8 cellular contexts compared by ENCODE assay signal in the genomic region with DNA sequence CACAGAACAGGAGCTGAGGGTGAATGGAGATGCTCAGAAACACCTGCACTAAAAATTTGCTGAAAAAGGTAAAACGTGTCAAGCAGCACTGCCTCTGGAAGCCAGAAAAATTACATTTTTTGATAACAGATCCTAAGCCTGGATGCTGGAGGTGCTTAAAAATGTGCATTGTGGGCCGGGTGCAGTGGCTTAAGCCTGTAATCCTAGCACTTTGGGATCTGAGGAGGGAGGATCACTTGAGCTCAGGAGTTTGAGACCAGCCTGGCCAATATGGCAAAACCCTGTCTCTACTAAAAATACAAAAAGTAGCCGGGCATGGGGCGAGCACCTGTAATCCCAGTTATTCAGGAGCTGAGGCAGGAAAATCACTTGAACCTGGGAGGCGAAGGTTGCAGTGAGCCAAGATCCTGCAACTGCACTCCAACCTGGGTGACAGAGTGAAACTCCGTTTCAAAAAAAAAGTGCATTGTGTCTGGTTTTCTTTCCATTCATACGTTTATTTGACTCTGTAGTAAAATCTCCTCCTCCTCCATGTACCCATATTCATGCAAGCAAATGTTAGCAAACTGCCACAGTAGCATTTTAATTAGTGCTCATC. TPM values are rescaled to one million over a fixed set of nuclear protein-coding genes. Genes with fewer than 3 reads are reported as not detected.
DNase-seq lines count a peak whose midpoint lies in the region; ATAC-seq, FAIRE-seq and TF ChIP-seq lines count a peak whose summit lies in the region.

No MANE protein-coding gene starts in this region.

- no peak for FAIRE-seq in kidney (lab: Jason Lieb, UNC)

- H3K4me3 Mint-ChIP-seq in activated CD4-positive, alpha-beta T cell treated with anti-CD3 and anti-CD28 coated beads, Interleukin-2, amount 10 ng/mL, durations not matched to agents 24 days and 14 days, result peak overlapping the region; percentile 96
- peak overlapping the region; percentile 99 for H3K4me3 Mint-ChIP-seq in activated T-helper 17 cell treated with anti-CD3 and anti-CD28 coated beads, Interleukin-2, amount 50 U/mL, for 72 hours

- H3K4me3 ChIP-seq in kidney (ENCODE audit: low read length in 2 of 2), result peak overlapping the region; percentile 82 to 90
- H3K4me3 ChIP-seq in thymus (ENCODE audit: low read length), result peak overlapping the region; percentile 87

- no peaks in the 10 kb centered on the region for H3K4me1 ChIP-seq in kidney (ENCODE audit: control insufficient read depth in 1 of 2, insufficient read depth in 1 of 2, low read depth in 1 of 2, low read length in 2 of 2)
- peaks cover 2% of the 10 kb centered on the region for H3K4me1 ChIP-seq in thymus (ENCODE audit: control insufficient read depth, insufficient read depth, low read length)

- H3K9me3 Mint-ChIP-seq in activated CD4-positive, alpha-beta T cell treated with anti-CD3 and anti-CD28 coated beads, Interleukin-2, amount 10 ng/mL, durations not matched to agents 24 days and 14 days, result no peaks in the 10 kb centered on the region
- no peaks in the 10 kb centered on the region for H3K9me3 Mint-ChIP-seq in activated T-helper 17 cell treated with anti-CD3 and anti-CD28 coated beads, Interleukin-2, amount 50 U/mL, for 72 hours

- H3K36me3 ChIP-seq in kidney (ENCODE audit: control insufficient read depth in 1 of 2, insufficient read depth in 2 of 2, low read length in 2 of 2) (peaks cover 0 to 3% of the 10 kb centered on the region in 2 donors), thymus (ENCODE audit: control insufficient read depth, insufficient read depth) (peaks cover 9% of the 10 kb centered on the region)

- 68% methylated on average over 7 of the region's 7 CpGs for WGBS in thymus

- intact Hi-C loops in activated CD4-positive, alpha-beta T cell treated with anti-CD3 and anti-CD28 coated beads, Interleukin-2, amount 10 ng/mL, durations not matched to agents 24 days and 14 days (cut with micrococcal nuclease), result loop anchor here (5.0 kb wide), 1 partner anchor 41 kb away; a partner anchor contains a TSS
- intact Hi-C loops in kidney (cut with DNase I), result no loop called here

- peaks cover 20% of the 10 kb centered on the region for H3K36me3 Mint-ChIP-seq in activated CD4-positive, alpha-beta T cell treated with anti-CD3 and anti-CD28 coated beads, Interleukin-2, amount 10 ng/mL, durations not matched to agents 24 days and 14 days (ENCODE audit: low read depth)
- peaks cover 27% of the 10 kb centered on the region for H3K36me3 Mint-ChIP-seq in activated T-helper 17 cell treated with anti-CD3 and anti-CD28 coated beads, Interleukin-2, amount 50 U/mL, for 72 hours (ENCODE audit: low read depth)

- H3K27me3 Mint-ChIP-seq in activated CD4-positive, alpha-beta T cell treated with anti-CD3 and anti-CD28 coated beads, Interleukin-2, amount 10 ng/mL, durations not matched to agents 24 days and 14 days, result no peaks in the 10 kb centered on the region
- no peaks in the 10 kb centered on the region for H3K27me3 Mint-ChIP-seq in activated T-helper 17 cell treated with anti-CD3 and anti-CD28 coated beads, Interleukin-2, amount 50 U/mL, for 72 hours

- H3K4me1 Mint-ChIP-seq in activated CD4-positive, alpha-beta T cell treated with anti-CD3 and anti-CD28 coated beads, Interleukin-2, amount 10 ng/mL, durations not matched to agents 24 days and 14 days, result peaks cover 34% of the 10 kb centered on the region
- peaks cover 33% of the 10 kb centered on the region for H3K4me1 Mint-ChIP-seq in activated T-helper 17 cell treated with anti-CD3 and anti-CD28 coated beads, Interleukin-2, amount 50 U/mL, for 72 hours

- no peaks in the 10 kb centered on the region for H3K9me3 ChIP-seq in kidney (ENCODE audit: control insufficient read depth in 1 of 2, low read length in 2 of 2)
- no peaks in the 10 kb centered on the region for H3K9me3 ChIP-seq in thymus (ENCODE audit: control insufficient read depth)

- no peak for DNase-seq in activated CD4-positive, alpha-beta T cell treated with anti-CD3 and anti-CD28 coated beads, Interleukin-2, amount 10 ng/mL, durations not matched to agents 24 days and 14 days
- no peak for DNase-seq in activated CD4-positive, alpha-beta T cell treated with anti-CD3 and anti-CD28 coated beads, Interleukin-2, amount 50 U/mL, for 48 hours
- DNase-seq in kidney (no peak), NCI-H774 (lab: John Stamatoyannopoulos, UW) (no peak), NCI-H187 (lab: John Stamatoyannopoulos, UW) (no peak), NCI-H1694 treated with DMSO at 0.1 percent for 48 hours (lab: John Stamatoyannopoulos, UW) (no peak)

- no peak for TF ChIP-seq CTCF in kidney (IDR thresholded peaks at IDR 0.05; ENCODE audit: borderline replicate concordance, extremely low read depth, insufficient read depth)

- no peaks in the 10 kb centered on the region for H3K27me3 ChIP-seq in thymus (ENCODE audit: control insufficient read depth, insufficient read depth)

- H3K27ac ChIP-seq in kidney (ENCODE audit: low read depth in 2 of 2, low read length in 2 of 2), result peak overlapping the region; percentile 49 to 79
- peak overlapping the region; percentile 68 for H3K27ac ChIP-seq in thymus (ENCODE audit: low read depth)

- peak overlapping the region; percentile 97 for H3K27ac Mint-ChIP-seq in activated CD4-positive, alpha-beta T cell treated with anti-CD3 and anti-CD28 coated beads, Interleukin-2, amount 10 ng/mL, durations not matched to agents 24 days and 14 days
- peak overlapping the region; percentile 98 for H3K27ac Mint-ChIP-seq in activated T-helper 17 cell treated with anti-CD3 and anti-CD28 coated beads, Interleukin-2, amount 50 U/mL, for 72 hours

- peak; percentile 14 for ATAC-seq in activated T-helper 17 cell treated with anti-CD3 and anti-CD28 coated beads, Interleukin-2, amount 50 U/mL, for 72 hours (replicated peaks)

- H3K9ac ChIP-seq in kidney (ENCODE audit: low read length in 2 of 2), result peak overlapping the region; percentile 4 to 69

RNA-seq across cellular contexts. Expression of a gene that starts 0.6 kb away (rescaled TPM):
- total RNA-seq in activated CD4-positive, alpha-beta T cell treated with anti-CD3 and anti-CD28 coated beads, Interleukin-2, amount 10 ng/mL, durations not matched to agents 24 days and 14 days, result 29.6 and 33.2 TPM in 2 replicates
- total RNA-seq in activated T-helper 17 cell treated with anti-CD3 and anti-CD28 coated beads, Interleukin-2, amount 50 U/mL, for 72 hours, result 10 to 100 TPM; 35.1 to 70.0 TPM
- 23.1 TPM for total RNA-seq in kidney
- polyA plus RNA-seq in kidney (ENCODE audit: insufficient read depth, low read depth, low replicate concordance) (13.8 TPM), thymus (32.7 TPM)

RNA-seq across cellular contexts. Expression of a gene that starts 18.6 kb away (rescaled TPM):
- total RNA-seq in activated CD4-positive, alpha-beta T cell treated with anti-CD3 and anti-CD28 coated beads, Interleukin-2, amount 10 ng/mL, durations not matched to agents 24 days and 14 days, result 23.8 and 25.0 TPM in 2 replicates
- total RNA-seq in activated T-helper 17 cell treated with anti-CD3 and anti-CD28 coated beads, Interleukin-2, amount 50 U/mL, for 72 hours, result 10 to 100 TPM; 20.7 to 46.3 TPM
- total RNA-seq in kidney, result 19.9 TPM
- 8.9 TPM for polyA plus RNA-seq in kidney (ENCODE audit: insufficient read depth, low read depth, low replicate concordance)
- 18.7 TPM for polyA plus RNA-seq in thymus

RNA-seq across cellular contexts. Expression of a gene that starts 36.5 kb away (rescaled TPM):
- 48.0 and 50.8 TPM in 2 replicates for total RNA-seq in activated CD4-positive, alpha-beta T cell treated with anti-CD3 and anti-CD28 coated beads, Interleukin-2, amount 10 ng/mL, durations not matched to agents 24 days and 14 days
- 100 to 1,000 TPM in 1 of 2 donors, 10 to 100 TPM in 1; 70.5 to 134 TPM for total RNA-seq in activated T-helper 17 cell treated with anti-CD3 and anti-CD28 coated beads, Interleukin-2, amount 50 U/mL, for 72 hours
- 21.5 TPM for total RNA-seq in kidney
- polyA plus RNA-seq in kidney (ENCODE audit: insufficient read depth, low read depth, low replicate concordance) (26.0 TPM), thymus (43.1 TPM)

RNA-seq across cellular contexts. Expression of a gene that starts 38.8 kb away (rescaled TPM):
- total RNA-seq in activated CD4-positive, alpha-beta T cell treated with anti-CD3 and anti-CD28 coated beads, Interleukin-2, amount 10 ng/mL, durations not matched to agents 24 days and 14 days, result 37.7 and 38.2 TPM in 2 replicates
- 10 to 100 TPM; 31.1 to 77.1 TPM for total RNA-seq in activated T-helper 17 cell treated with anti-CD3 and anti-CD28 coated beads, Interleukin-2, amount 50 U/mL, for 72 hours
- total RNA-seq in kidney, result 20.3 TPM
- polyA plus RNA-seq in kidney (ENCODE audit: insufficient read depth, low read depth, low replicate concordance) (7.9 TPM), thymus (19.3 TPM)

RNA-seq across cellular contexts. Expression of a gene that starts 56.3 kb away (rescaled TPM):
- 16.5 and 19.8 TPM in 2 replicates for total RNA-seq in activated CD4-positive, alpha-beta T cell treated with anti-CD3 and anti-CD28 coated beads, Interleukin-2, amount 10 ng/mL, durations not matched to agents 24 days and 14 days
- total RNA-seq in activated T-helper 17 cell treated with anti-CD3 and anti-CD28 coated beads, Interleukin-2, amount 50 U/mL, for 72 hours, result 10 to 100 TPM; 26.1 to 36.3 TPM
- total RNA-seq in kidney, result 19.1 TPM
- polyA plus RNA-seq in kidney (ENCODE audit: insufficient read depth, low read depth, low replicate concordance) (15.6 TPM), thymus (26.9 TPM)
